2 cellular contexts compared by ENCODE assay signal in genomic region chr4:110008540-110008939, GRCh38.
TF ChIP-seq lines count a peak whose summit lies in the region.

No MANE protein-coding gene starts in this region.

TF ChIP-seq in liver, 16 proteins besides CTCF, POLR2A, EP300 and RAD21 (continued from another document):
- TF ChIP-seq TAF1 (conservative IDR thresholded peaks at IDR 0.05) (no peak), SP1 (IDR thresholded peaks at IDR 0.05) (no peak), FOXA1 (IDR thresholded peaks at IDR 0.05) (no peak), HNF4G (IDR thresholded peaks at IDR 0.05) (no peak), GABPA (IDR thresholded peaks at IDR 0.05 in 1 of 2, conservative IDR thresholded peaks at IDR 0.05 in 1 of 2) (no peak), FOXA2 (IDR thresholded peaks at IDR 0.05) (no peak), EGR1 (IDR thresholded peaks at IDR 0.05; ENCODE audit: low read depth in 2 of 2) (no peak), NR2F2 (IDR thresholded peaks at IDR 0.05) (no peak)
- TF ChIP-seq, protein P1, sequence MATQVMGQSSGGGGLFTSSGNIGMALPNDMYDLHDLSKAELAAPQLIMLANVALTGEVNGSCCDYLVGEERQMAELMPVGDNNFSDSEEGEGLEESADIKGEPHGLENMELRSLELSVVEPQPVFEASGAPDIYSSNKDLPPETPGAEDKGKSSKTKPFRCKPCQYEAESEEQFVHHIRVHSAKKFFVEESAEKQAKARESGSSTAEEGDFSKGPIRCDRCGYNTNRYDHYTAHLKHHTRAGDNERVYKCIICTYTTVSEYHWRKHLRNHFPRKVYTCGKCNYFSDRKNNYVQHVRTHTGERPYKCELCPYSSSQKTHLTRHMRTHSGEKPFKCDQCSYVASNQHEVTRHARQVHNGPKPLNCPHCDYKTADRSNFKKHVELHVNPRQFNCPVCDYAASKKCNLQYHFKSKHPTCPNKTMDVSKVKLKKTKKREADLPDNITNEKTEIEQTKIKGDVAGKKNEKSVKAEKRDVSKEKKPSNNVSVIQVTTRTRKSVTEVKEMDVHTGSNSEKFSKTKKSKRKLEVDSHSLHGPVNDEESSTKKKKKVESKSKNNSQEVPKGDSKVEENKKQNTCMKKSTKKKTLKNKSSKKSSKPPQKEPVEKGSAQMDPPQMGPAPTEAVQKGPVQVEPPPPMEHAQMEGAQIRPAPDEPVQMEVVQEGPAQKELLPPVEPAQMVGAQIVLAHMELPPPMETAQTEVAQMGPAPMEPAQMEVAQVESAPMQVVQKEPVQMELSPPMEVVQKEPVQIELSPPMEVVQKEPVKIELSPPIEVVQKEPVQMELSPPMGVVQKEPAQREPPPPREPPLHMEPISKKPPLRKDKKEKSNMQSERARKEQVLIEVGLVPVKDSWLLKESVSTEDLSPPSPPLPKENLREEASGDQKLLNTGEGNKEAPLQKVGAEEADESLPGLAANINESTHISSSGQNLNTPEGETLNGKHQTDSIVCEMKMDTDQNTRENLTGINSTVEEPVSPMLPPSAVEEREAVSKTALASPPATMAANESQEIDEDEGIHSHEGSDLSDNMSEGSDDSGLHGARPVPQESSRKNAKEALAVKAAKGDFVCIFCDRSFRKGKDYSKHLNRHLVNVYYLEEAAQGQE (IDR thresholded peaks at IDR 0.05), result no peak

TF ChIP-seq in HepG2, 621 proteins besides CTCF, POLR2A, EP300 and RAD21 (continued from another document):
- TF ChIP-seq, protein P2, sequence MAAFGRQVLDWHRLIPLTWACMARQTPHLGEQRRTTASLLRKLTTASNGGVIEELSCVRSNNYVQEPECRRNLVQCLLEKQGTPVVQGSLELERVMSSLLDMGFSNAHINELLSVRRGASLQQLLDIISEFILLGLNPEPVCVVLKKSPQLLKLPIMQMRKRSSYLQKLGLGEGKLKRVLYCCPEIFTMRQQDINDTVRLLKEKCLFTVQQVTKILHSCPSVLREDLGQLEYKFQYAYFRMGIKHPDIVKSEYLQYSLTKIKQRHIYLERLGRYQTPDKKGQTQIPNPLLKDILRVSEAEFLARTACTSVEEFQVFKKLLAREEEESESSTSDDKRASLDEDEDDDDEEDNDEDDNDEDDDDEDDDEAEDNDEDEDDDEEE (CRISPR knock-in tag; IDR thresholded peaks at IDR 0.05), result no peak
